8 cellular contexts compared by ENCODE assay signal in the genomic region with DNA sequence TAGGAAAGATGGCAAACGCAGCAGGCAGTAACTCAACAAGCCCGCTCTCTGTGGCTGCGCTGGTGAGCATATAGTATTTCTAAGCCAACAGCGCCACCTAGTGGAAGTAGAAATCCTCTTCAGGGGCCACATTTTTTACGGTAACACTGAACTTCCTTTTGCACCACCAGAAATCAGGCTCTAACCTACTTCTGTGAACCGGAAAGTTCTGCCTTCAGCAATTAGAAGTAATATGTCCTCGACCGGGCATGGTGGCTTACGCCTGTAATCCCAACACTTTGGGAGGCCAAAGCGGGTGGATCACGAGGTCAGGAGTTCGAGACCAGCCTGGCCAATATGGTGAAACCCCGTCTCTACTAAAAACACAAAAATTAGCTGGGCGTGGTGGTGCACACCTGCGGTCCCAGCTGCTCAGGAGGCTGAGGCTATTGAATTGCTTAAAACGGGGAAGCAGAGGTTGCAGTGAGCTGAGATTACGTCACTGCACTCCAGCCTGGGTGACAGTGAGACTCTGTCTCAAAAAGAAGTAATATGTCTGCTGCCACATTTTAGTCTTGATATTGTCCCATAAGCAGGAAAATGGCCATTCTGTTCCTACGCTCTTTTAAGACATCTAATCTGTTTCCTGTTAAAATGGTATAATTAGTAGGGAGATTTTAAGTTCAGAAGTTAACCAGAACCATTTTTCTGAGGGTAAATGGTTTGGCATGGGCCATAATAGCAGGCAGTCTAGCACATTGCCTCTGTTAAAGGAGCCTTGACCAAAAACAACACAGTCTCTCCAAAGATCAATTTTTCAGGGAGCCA. TPM values are rescaled to one million over a fixed set of nuclear protein-coding genes. Genes with fewer than 3 reads are reported as not detected.
DNase-seq lines count a peak whose midpoint lies in the region; ATAC-seq and TF ChIP-seq lines count a peak whose summit lies in the region.

No MANE protein-coding gene starts in this region.

- 11% methylated on average over 14 of the region's 18 CpGs for WGBS in right lobe of liver (ENCODE audit: insufficient coverage, low coverage, low lambda C conversion rate, missing lambda C conversion rate)

- CTCF ChIA-PET in activated CD4-positive, alpha-beta T cell treated with anti-CD3 and anti-CD28 coated beads, Interleukin-2, amount 10 ng/mL, durations not matched to agents 7 days and 5 days (lab: Charles Lee) = interaction anchor here (0.8 kb wide), 1 partner anchor 12 kb away, joined by 3 read pairs; no protein-coding TSS in a partner anchor

- no peaks in the 10 kb centered on the region for H3K36me3 Mint-ChIP-seq in activated CD4-positive, alpha-beta T cell treated with anti-CD3 and anti-CD28 coated beads, Interleukin-2, amount 10 ng/mL, durations not matched to agents 7 days and 5 days (ENCODE audit: low read depth)

- H3K27ac Mint-ChIP-seq in activated CD4-positive, alpha-beta T cell treated with anti-CD3 and anti-CD28 coated beads, Interleukin-2, amount 10 ng/mL, durations not matched to agents 7 days and 5 days = peak overlapping the region; percentile 28

- H3K4me3 Mint-ChIP-seq in activated CD4-positive, alpha-beta T cell treated with anti-CD3 and anti-CD28 coated beads, Interleukin-2, amount 10 ng/mL, durations not matched to agents 7 days and 5 days = peak overlapping the region; percentile 47

- H3K4me1 Mint-ChIP-seq in activated CD4-positive, alpha-beta T cell treated with anti-CD3 and anti-CD28 coated beads, Interleukin-2, amount 10 ng/mL, durations not matched to agents 7 days and 5 days = peaks cover 25% of the 10 kb centered on the region

- H3K27me3 ChIP-seq in right lobe of liver = no peaks in the 10 kb centered on the region

- DNase-seq in NCI-H524 (lab: John Stamatoyannopoulos, UW) (peak; percentile 77 to 88), dermis microvascular lymphatic vessel endothelial cell (ENCODE audit: low read depth in 2 of 2) (peak; percentile 71 to 81), right lobe of liver (peak; percentile 60 to 74 (median 66))
- DNase-seq in activated CD4-positive, alpha-beta T cell treated with anti-CD3 and anti-CD28 coated beads, Interleukin-2, amount 10 ng/mL, durations not matched to agents 7 days and 5 days = peak; percentile 89
- DNase-seq in stimulated activated CD4-positive, alpha-beta T cell treated with anti-CD3 and anti-CD28 coated beads, Interleukin-4, amount 100 ng/mL, for 48 hours (ENCODE audit: low read depth in 2 of 2) = peak; percentile 55 to 66

- H3K36me3 ChIP-seq in right lobe of liver = no peaks in the 10 kb centered on the region

- no peaks in the 10 kb centered on the region for H3K4me1 ChIP-seq in right lobe of liver

- peak overlapping the region in 1 of 3 donors; percentile 3 for H3K4me3 ChIP-seq in right lobe of liver

- intact Hi-C loops in right lobe of liver (cut with DNase I) = loop anchor here in 1 of 2 donors (10.0 kb wide), 1 partner anchor 414 kb away; no protein-coding TSS in a partner anchor

- peaks cover 9% of the 10 kb centered on the region for H3K27me3 Mint-ChIP-seq in activated CD4-positive, alpha-beta T cell treated with anti-CD3 and anti-CD28 coated beads, Interleukin-2, amount 10 ng/mL, durations not matched to agents 7 days and 5 days

- TF ChIP-seq CTCF in 22Rv1 (IDR thresholded peaks at IDR 0.05) (peak; percentile 85), right lobe of liver (IDR thresholded peaks at IDR 0.05) (peak; percentile 89 to 97 (median 92))

- peak; percentile 70 for ATAC-seq in GM18502 (IDR thresholded peaks at IDR 0.05; ENCODE audit: poor library complexity, unreplicated experiment)
- ATAC-seq in HG03378 (IDR thresholded peaks at IDR 0.05; ENCODE audit: unreplicated experiment) = peak; percentile 60
- peak; percentile 97 to 99 (median 98) for ATAC-seq in right lobe of liver

- POLR2A ChIA-PET in activated CD4-positive, alpha-beta T cell treated with anti-CD3 and anti-CD28 coated beads, Interleukin-2, amount 10 ng/mL, durations not matched to agents 7 days and 5 days (lab: Charles Lee) = no interaction called here

- no peaks in the 10 kb centered on the region for H3K9me3 ChIP-seq in right lobe of liver

- peak overlapping the region; percentile 42; the same call in 1 of the 2 replicates for H3K27ac ChIP-seq in 22Rv1
- no peak overlapping the region for H3K27ac ChIP-seq in right lobe of liver

- no peak for TF ChIP-seq POLR2A in right lobe of liver (IDR thresholded peaks at IDR 0.05)

- H3K9me3 Mint-ChIP-seq in activated CD4-positive, alpha-beta T cell treated with anti-CD3 and anti-CD28 coated beads, Interleukin-2, amount 10 ng/mL, durations not matched to agents 7 days and 5 days = no peaks in the 10 kb centered on the region

RNA-seq across cellular contexts. Expression of a gene that starts 26.7 kb away (rescaled TPM):
- not detected for total RNA-seq in activated CD4-positive, alpha-beta T cell treated with anti-CD3 and anti-CD28 coated beads, Interleukin-2, amount 10 ng/mL, durations not matched to agents 7 days and 5 days
- total RNA-seq in dermis microvascular lymphatic vessel endothelial cell (not detected in 2 replicates), right lobe of liver (not detected)

RNA-seq across cellular contexts. Expression of a gene that starts 56.6 kb away (rescaled TPM):
- total RNA-seq in activated CD4-positive, alpha-beta T cell treated with anti-CD3 and anti-CD28 coated beads, Interleukin-2, amount 10 ng/mL, durations not matched to agents 7 days and 5 days = not detected
- total RNA-seq in dermis microvascular lymphatic vessel endothelial cell (0.51 and 1.0 TPM in 2 replicates), right lobe of liver (not detected)
